1 cellular context compared by ENCODE assay signal in the genomic region with DNA sequence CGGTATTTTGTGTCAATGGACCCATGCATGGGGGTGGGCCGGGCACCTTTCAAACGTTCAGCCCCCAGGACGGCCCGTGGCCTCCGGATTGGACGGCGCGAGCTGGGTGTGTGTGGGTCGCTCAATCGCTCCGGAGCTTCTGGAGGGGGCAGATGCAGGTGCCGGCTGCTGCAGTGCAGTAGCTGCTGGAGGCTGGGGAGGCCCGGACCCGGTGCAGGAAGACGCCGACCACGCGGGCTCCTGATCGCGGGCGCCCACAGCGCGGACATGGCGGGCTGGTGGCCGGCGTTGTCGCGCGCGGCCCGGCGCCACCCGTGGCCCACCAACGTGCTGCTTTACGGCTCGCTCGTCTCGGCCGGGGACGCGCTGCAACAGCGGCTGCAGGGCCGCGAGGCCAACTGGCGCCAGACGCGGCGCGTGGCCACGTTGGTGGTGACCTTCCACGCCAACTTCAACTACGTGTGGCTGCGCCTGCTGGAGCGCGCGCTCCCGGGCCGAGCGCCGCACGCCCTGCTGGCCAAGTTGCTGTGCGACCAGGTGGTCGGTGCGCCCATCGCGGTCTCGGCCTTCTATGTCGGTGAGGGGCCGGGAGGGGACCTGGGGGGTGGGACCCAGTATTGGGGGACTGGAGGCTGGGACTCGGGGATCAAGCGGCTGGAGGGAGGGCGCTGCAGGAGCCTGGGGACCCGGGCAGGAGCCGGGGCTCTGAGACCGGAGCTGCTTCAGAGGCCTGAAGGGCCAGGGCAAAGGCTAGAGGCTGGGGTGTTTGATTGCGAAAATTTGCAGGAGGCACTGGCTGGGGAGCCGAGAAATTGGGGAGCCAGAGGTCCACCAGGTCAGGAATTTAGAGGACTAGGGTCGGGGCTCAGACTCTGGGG.
TF ChIP-seq lines count a peak whose summit lies in the region.
"Not testable (repeated sequence)": the region's sequence is repeated elsewhere in the genome, so short reads cannot be mapped to it uniquely, and the experiment has no call there.

A gene (plus strand): TSS at position 124 of the 878 bp plus-strand sequence. CDS start 144 bp downstream, at position 268.

TF ChIP-seq in HepG2, 621 proteins besides CTCF, POLR2A, EP300 and RAD21 (continued from another document and continues in another):
- TF ChIP-seq, protein P1, sequence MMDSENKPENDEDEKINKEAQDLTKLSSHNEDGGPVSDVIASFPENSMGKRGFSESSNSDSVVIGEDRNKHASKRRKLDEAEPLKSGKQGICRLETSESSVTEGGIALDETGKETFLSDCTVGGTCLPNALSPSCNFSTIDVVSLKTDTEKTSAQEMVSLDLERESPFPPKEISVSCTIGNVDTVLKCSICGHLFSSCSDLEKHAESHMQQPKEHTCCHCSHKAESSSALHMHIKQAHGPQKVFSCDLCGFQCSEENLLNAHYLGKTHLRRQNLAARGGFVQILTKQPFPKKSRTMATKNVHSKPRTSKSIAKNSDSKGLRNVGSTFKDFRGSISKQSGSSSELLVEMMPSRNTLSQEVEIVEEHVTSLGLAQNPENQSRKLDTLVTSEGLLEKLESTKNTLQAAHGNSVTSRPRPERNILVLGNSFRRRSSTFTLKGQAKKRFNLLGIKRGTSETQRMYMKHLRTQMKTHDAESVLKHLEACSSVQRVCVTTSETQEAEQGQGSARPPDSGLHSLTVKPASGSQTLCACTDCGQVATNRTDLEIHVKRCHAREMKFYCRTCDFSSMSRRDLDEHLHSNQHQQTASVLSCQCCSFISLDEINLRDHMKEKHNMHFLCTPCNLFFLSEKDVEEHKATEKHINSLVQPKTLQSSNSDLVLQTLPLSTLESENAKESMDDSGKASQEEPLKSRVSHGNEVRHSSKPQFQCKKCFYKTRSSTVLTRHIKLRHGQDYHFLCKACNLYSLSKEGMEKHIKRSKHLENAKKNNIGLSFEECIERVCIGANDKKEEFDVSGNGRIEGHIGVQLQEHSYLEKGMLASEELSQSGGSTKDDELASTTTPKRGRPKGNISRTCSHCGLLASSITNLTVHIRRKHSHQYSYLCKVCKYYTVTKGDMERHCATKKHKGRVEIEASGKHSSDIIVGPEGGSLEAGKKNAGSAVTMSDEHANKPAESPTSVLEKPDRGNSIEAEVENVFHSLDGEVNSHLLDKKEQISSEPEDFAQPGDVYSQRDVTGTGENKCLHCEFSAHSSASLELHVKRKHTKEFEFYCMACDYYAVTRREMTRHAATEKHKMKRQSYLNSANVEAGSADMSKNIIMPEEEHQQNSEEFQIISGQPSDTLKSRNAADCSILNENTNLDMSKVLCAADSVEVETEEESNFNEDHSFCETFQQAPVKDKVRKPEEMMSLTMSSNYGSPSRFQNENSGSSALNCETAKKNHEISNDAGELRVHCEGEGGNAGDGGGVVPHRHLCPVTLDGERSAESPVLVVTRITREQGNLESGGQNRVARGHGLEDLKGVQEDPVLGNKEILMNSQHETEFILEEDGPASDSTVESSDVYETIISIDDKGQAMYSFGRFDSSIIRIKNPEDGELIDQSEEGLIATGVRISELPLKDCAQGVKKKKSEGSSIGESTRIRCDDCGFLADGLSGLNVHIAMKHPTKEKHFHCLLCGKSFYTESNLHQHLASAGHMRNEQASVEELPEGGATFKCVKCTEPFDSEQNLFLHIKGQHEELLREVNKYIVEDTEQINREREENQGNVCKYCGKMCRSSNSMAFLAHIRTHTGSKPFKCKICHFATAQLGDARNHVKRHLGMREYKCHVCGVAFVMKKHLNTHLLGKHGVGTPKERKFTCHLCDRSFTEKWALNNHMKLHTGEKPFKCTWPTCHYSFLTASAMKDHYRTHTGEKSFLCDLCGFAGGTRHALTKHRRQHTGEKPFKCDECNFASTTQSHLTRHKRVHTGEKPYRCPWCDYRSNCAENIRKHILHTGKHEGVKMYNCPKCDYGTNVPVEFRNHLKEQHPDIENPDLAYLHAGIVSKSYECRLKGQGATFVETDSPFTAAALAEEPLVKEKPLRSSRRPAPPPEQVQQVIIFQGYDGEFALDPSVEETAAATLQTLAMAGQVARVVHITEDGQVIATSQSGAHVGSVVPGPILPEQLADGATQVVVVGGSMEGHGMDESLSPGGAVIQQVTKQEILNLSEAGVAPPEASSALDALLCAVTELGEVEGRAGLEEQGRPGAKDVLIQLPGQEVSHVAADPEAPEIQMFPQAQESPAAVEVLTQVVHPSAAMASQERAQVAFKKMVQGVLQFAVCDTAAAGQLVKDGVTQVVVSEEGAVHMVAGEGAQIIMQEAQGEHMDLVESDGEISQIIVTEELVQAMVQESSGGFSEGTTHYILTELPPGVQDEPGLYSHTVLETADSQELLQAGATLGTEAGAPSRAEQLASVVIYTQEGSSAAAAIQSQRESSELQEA (CRISPR knock-in tag; IDR thresholded peaks at IDR 0.05; ENCODE audit: not compliant biosample characterization): peak; percentile 62
- TF ChIP-seq EEA1 (CRISPR knock-in tag; IDR thresholded peaks at IDR 0.05; ENCODE audit: borderline replicate concordance) (peak; percentile 98), ZNF296 (CRISPR knock-in tag; conservative IDR thresholded peaks at IDR 0.05) (0 out of 2 replicates have a peak, but pooled peaks have one; percentile 56), CBX2 (CRISPR knock-in tag; IDR thresholded peaks at IDR 0.05; ENCODE audit: low read depth) (peak; percentile 61; the same call in 1 of the 2 replicates), ZNF547 (CRISPR knock-in tag; IDR thresholded peaks at IDR 0.05) (peak; percentile 98), BHLHE40 (IDR thresholded peaks at IDR 0.05; ENCODE audit: low read length) (peak; percentile 41), ZNF546 (CRISPR knock-in tag; conservative IDR thresholded peaks at IDR 0.05) (peak; percentile 69; the same call in 1 of the 2 replicates), SPEN (CRISPR knock-in tag; IDR thresholded peaks at IDR 0.05; ENCODE audit: low read depth) (peak; percentile 67), ZNF431 (CRISPR knock-in tag; IDR thresholded peaks at IDR 0.05; ENCODE audit: borderline replicate concordance, low read depth) (peak; percentile 78), ZNF891 (CRISPR knock-in tag; IDR thresholded peaks at IDR 0.05) (peak; percentile 92; the same call in 1 of the 2 replicates), ZNF616 (CRISPR knock-in tag; IDR thresholded peaks at IDR 0.05; ENCODE audit: low read depth) (peak; percentile 53; the same call in 1 of the 2 replicates), ZNF788 (CRISPR knock-in tag; IDR thresholded peaks at IDR 0.05; ENCODE audit: borderline replicate concordance) (peak; percentile 62; the same call in 1 of the 2 replicates), BRD4 (CRISPR knock-in tag; IDR thresholded peaks at IDR 0.05) (peak; percentile 75; the same call in 1 of the 2 replicates), HOXD1 (CRISPR knock-in tag; IDR thresholded peaks at IDR 0.05) (0 out of 2 replicates have a peak, but pooled peaks have one; percentile 37), ZFY (CRISPR knock-in tag; IDR thresholded peaks at IDR 0.05) (peak; percentile 92), ZNF557 (CRISPR knock-in tag; IDR thresholded peaks at IDR 0.05) (peak; percentile 87; the same call in 1 of the 2 replicates), KLF6 (CRISPR knock-in tag; IDR thresholded peaks at IDR 0.05) (peak; percentile 61), ATF7-NPFF (CRISPR knock-in tag; IDR thresholded peaks at IDR 0.05; ENCODE audit: low read depth) (peak; percentile 97), HNF4A (CRISPR knock-in tag; IDR thresholded peaks at IDR 0.05) (peak; percentile 38; the same call in 1 of the 2 replicates), THYN1 (CRISPR knock-in tag; IDR thresholded peaks at IDR 0.05; ENCODE audit: borderline replicate concordance, low read depth) (0 out of 2 replicates have a peak, but pooled peaks have one; percentile 63), SP2 (CRISPR knock-in tag; IDR thresholded peaks at IDR 0.05) (peak; percentile 53), ZSCAN12 (CRISPR knock-in tag; IDR thresholded peaks at IDR 0.05) (peak; percentile 82; the same call in 1 of the 2 replicates), ZNF879 (CRISPR knock-in tag; IDR thresholded peaks at IDR 0.05) (peak; percentile 42; the same call in 1 of the 2 replicates), SAFB2 (CRISPR knock-in tag; IDR thresholded peaks at IDR 0.05; ENCODE audit: borderline replicate concordance, low read depth) (peak; percentile 94; the same call in 1 of the 2 replicates), RFXANK (CRISPR knock-in tag; IDR thresholded peaks at IDR 0.05) (0 out of 2 replicates have a peak, but pooled peaks have one; percentile 52), ZNF225 (CRISPR knock-in tag; IDR thresholded peaks at IDR 0.05) (peak; percentile 66; the same call in 1 of the 2 replicates)
- not testable (repeated sequence) for TF ChIP-seq CBX2 (IDR thresholded peaks at IDR 0.05; ENCODE audit: low read depth, low read length)
- TF ChIP-seq, protein P2, sequence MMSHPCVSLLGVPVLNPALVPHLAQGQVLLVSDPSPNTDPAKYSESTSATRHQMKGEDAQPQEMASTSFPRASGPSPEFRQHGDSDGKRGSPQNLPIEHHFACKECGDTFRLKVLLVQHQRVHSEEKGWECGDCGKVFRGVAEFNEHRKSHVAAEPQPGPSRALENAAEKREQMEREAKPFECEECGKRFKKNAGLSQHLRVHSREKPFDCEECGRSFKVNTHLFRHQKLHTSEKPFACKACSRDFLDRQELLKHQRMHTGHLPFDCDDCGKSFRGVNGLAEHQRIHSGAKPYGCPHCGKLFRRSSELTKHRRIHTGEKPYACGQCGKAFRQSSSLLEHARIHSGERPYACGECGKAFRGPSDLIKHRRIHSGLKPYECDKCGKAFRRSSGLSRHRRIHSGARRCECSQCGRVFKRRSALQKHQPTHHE (CRISPR knock-in tag; IDR thresholded peaks at IDR 0.05; ENCODE audit: borderline replicate concordance): 0 out of 2 replicates have a peak, but pooled peaks have one; percentile 65
- TF ChIP-seq, protein P3, sequence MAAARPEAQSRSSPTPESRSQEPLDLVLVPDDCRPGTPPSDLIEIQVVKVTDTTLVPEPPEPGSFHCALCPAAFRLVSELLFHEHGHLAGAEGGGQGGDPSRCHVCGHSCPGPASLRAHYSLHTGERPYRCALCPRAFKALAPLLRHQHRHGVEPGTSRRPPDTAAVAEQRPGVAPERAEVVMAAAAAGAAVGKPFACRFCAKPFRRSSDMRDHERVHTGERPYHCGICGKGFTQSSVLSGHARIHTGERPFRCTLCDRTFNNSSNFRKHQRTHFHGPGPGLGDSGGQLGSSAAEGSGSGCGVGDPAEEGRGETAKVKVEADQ (CRISPR knock-in tag; IDR thresholded peaks at IDR 0.05; ENCODE audit: borderline replicate concordance): peak; percentile 91; the same call in 1 of the 2 replicates
- TF ChIP-seq, protein P4, sequence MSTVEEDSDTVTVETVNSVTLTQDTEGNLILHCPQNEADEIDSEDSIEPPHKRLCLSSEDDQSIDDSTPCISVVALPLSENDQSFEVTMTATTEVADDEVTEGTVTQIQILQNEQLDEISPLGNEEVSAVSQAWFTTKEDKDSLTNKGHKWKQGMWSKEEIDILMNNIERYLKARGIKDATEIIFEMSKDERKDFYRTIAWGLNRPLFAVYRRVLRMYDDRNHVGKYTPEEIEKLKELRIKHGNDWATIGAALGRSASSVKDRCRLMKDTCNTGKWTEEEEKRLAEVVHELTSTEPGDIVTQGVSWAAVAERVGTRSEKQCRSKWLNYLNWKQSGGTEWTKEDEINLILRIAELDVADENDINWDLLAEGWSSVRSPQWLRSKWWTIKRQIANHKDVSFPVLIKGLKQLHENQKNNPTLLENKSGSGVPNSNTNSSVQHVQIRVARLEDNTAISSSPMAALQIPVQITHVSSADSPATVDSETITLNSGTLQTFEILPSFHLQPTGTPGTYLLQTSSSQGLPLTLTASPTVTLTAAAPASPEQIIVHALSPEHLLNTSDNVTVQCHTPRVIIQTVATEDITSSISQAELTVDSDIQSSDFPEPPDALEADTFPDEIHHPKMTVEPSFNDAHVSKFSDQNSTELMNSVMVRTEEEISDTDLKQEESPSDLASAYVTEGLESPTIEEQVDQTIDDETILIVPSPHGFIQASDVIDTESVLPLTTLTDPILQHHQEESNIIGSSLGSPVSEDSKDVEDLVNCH (CRISPR knock-in tag; IDR thresholded peaks at IDR 0.05): peak; percentile 73; the same call in 1 of the 2 replicates
- TF ChIP-seq, protein P5, sequence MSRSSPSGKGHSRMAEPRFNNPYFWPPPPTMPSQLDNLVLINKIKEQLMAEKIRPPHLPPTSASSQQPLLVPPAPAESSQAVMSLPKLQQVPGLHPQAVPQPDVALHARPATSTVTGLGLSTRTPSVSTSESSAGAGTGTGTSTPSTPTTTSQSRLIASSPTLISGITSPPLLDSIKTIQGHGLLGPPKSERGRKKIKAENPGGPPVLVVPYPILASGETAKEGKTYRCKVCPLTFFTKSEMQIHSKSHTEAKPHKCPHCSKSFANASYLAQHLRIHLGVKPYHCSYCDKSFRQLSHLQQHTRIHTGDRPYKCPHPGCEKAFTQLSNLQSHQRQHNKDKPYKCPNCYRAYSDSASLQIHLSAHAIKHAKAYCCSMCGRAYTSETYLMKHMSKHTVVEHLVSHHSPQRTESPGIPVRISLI (CRISPR knock-in tag; IDR thresholded peaks at IDR 0.05; ENCODE audit: borderline replicate concordance): peak; percentile 78; the same call in 1 of the 2 replicates
- TF ChIP-seq, protein P6, sequence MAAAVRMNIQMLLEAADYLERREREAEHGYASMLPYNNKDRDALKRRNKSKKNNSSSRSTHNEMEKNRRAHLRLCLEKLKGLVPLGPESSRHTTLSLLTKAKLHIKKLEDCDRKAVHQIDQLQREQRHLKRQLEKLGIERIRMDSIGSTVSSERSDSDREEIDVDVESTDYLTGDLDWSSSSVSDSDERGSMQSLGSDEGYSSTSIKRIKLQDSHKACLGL (CRISPR knock-in tag; IDR thresholded peaks at IDR 0.05): peak; percentile 95
- TF ChIP-seq, protein P7, sequence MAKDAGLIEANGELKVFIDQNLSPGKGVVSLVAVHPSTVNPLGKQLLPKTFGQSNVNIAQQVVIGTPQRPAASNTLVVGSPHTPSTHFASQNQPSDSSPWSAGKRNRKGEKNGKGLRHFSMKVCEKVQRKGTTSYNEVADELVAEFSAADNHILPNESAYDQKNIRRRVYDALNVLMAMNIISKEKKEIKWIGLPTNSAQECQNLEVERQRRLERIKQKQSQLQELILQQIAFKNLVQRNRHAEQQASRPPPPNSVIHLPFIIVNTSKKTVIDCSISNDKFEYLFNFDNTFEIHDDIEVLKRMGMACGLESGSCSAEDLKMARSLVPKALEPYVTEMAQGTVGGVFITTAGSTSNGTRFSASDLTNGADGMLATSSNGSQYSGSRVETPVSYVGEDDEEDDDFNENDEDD (CRISPR knock-in tag; IDR thresholded peaks at IDR 0.05; ENCODE audit: borderline replicate concordance): peak; percentile 59; the same call in 1 of the 2 replicates
